6 cellular contexts compared by ENCODE assay signal in genomic region chr19:54493056-54493455, GRCh38. TPM values are rescaled to one million over a fixed set of nuclear protein-coding genes. Genes with fewer than 3 reads are reported as not detected.
"Had no signal": no experiment of that assay in that cellular context is flagged by ENCODE, and none has a peak within 500 bp of the region (broad histone marks: within the 10 kb centered on the region; RNA-seq: fewer than 3 reads in every experiment).

No MANE protein-coding gene starts in this region.

RNA-seq across cellular contexts. Expression of gene LAIR2, which starts 9.6 kb away (rescaled TPM):
- total RNA-seq: LHCN-M2, M059J, PC-3, Peyer's patch, Right ventricle myocardium superior, SJSA1 had no signal
